In the genomic region with DNA sequence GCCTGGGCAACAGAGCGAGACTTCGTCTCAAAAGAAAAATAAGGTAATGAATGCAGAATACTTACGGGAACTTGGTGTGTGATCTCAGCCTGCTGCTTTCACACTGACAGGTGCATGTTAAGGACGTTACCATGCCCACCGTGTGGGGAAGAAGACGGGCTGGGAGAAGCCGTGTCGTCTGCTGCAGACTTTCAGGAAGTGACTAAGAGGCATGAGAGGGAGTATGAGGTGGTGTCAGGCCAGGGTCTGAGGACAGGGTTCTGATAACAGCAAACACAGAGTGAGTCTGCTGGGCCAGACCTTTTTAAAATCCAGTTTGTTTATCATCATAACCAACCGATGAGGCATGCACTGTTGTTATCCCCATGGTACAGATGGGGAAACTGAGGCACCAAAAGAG, we compare ENCODE assay signal across 2 cellular contexts.
TF ChIP-seq lines count a peak whose summit lies in the region.

No MANE protein-coding gene starts in this region.

TF ChIP-seq in SK-N-SH treated with all-trans-retinoic acid at 6 μM for 48 hours, 23 proteins besides CTCF, POLR2A, EP300 and RAD21 (continued from another document):
- TF ChIP-seq TOX (CRISPR knock-in tag; IDR thresholded peaks at IDR 0.05; ENCODE audit: borderline replicate concordance) (no peak), ESRRG (CRISPR knock-in tag; IDR thresholded peaks at IDR 0.05) (no peak), PPARA (CRISPR knock-in tag; IDR thresholded peaks at IDR 0.05; ENCODE audit: borderline replicate concordance) (no peak)
TF ChIP-seq in SK-N-SH treated with all-trans-retinoic acid at 6 μM for 48 hours: peak in this region for 0.

TF ChIP-seq in SK-N-SH, 30 proteins besides CTCF, POLR2A, EP300 and RAD21 (continued from another document):
- TF ChIP-seq, protein P1, sequence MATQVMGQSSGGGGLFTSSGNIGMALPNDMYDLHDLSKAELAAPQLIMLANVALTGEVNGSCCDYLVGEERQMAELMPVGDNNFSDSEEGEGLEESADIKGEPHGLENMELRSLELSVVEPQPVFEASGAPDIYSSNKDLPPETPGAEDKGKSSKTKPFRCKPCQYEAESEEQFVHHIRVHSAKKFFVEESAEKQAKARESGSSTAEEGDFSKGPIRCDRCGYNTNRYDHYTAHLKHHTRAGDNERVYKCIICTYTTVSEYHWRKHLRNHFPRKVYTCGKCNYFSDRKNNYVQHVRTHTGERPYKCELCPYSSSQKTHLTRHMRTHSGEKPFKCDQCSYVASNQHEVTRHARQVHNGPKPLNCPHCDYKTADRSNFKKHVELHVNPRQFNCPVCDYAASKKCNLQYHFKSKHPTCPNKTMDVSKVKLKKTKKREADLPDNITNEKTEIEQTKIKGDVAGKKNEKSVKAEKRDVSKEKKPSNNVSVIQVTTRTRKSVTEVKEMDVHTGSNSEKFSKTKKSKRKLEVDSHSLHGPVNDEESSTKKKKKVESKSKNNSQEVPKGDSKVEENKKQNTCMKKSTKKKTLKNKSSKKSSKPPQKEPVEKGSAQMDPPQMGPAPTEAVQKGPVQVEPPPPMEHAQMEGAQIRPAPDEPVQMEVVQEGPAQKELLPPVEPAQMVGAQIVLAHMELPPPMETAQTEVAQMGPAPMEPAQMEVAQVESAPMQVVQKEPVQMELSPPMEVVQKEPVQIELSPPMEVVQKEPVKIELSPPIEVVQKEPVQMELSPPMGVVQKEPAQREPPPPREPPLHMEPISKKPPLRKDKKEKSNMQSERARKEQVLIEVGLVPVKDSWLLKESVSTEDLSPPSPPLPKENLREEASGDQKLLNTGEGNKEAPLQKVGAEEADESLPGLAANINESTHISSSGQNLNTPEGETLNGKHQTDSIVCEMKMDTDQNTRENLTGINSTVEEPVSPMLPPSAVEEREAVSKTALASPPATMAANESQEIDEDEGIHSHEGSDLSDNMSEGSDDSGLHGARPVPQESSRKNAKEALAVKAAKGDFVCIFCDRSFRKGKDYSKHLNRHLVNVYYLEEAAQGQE (IDR thresholded peaks at IDR 0.05; ENCODE audit: low read depth, low read length): no peak
- TF ChIP-seq POLR2AphosphoS5 (IDR thresholded peaks at IDR 0.05; ENCODE audit: low read depth, low read length): no peak
- TF ChIP-seq, protein P2, sequence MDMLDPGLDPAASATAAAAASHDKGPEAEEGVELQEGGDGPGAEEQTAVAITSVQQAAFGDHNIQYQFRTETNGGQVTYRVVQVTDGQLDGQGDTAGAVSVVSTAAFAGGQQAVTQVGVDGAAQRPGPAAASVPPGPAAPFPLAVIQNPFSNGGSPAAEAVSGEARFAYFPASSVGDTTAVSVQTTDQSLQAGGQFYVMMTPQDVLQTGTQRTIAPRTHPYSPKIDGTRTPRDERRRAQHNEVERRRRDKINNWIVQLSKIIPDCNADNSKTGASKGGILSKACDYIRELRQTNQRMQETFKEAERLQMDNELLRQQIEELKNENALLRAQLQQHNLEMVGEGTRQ (IDR thresholded peaks at IDR 0.05; ENCODE audit: borderline replicate concordance, low read depth, low read length): no peak
TF ChIP-seq in SK-N-SH: peak in this region for 0.
